ENCODE assay signal across 15 cellular contexts in the genomic region with DNA sequence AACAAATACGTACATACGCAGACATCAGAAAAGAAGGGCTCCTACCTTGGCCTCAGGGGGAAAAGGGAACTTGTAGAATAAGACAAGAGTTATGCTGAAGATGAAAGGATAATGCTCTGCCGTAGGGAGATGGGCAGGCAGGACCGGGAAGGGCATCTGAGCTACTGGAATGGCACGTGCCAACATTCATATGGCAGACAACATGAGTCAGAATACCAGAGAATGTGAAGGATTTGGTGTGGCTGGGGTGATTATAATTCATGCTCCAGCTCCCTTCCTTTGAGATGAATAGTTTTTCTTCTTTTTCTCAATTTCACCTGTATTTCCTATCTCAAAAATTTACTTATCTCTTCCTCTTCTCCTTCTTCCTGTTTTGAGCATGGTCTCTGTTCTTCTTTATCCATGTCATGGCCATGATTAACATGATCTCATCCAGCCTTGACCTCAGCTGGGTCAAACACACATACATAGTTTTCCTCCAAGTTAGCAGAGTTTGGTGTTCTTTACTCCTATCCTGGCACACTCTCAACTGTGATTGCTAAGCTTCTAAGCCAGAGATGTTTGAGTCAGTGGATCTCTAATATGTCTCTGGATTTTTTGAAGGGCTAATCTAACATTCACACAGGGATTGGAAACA.
A peak's percentile ranks its signal among the peaks of the same experiment; 100 is the strongest.
DNase-seq lines count a peak whose midpoint lies in the region; ATAC-seq and TF ChIP-seq lines count a peak whose summit lies in the region.
"Had no signal": no experiment of that assay in that cellular context is flagged by ENCODE, and none has a peak within 500 bp of the region (broad histone marks: within the 10 kb centered on the region; RNA-seq: fewer than 3 reads in every experiment).

No MANE protein-coding gene starts in this region.

- H3K36me3 Mint-ChIP-seq in activated T-cell treated with anti-CD3 and anti-CD28 coated beads, Interleukin-2, amount 50 U/mL, for 72 hours (ENCODE audit: insufficient read depth in 2 of 2) = peaks cover 3 to 5% of the 10 kb centered on the region in 2 donors
- H3K36me3 Mint-ChIP-seq in activated naive CD8-positive, alpha-beta T cell treated with anti-CD3 and anti-CD28 coated beads, Interleukin-2, amount 50 U/mL, for 24 hours (ENCODE audit: low read depth) = peaks cover 57% of the 10 kb centered on the region
- peaks cover 0 to 4% (median 3%) of the 10 kb centered on the region in 3 donors for H3K36me3 Mint-ChIP-seq in immature natural killer cell

- H3K4me3 ChIP-seq in transverse colon = no peak overlapping the region
- H3K4me3 ChIP-seq: cardiac muscle cell, upper lobe of left lung had no signal

- TF ChIP-seq EP300 in transverse colon (IDR thresholded peaks at IDR 0.05; ENCODE audit: low read depth) = no peak

- no peaks in the 10 kb centered on the region for H3K27me3 ChIP-seq in transverse colon
- H3K27me3 ChIP-seq: cardiac muscle cell, upper lobe of left lung had no signal

- intact Hi-C loops in transverse colon (cut with DNase I; ENCODE audit: low total_unique reads) = no loop called here

- H3K9me3 ChIP-seq in transverse colon = no peaks in the 10 kb centered on the region
- H3K9me3 ChIP-seq: upper lobe of left lung had no signal

- no peak for TF ChIP-seq CTCF in transverse colon (IDR thresholded peaks at IDR 0.05)

- DNase-seq in activated T-cell treated with anti-CD3 and anti-CD28 coated beads, Interleukin-2, amount 50 U/mL, for 72 hours = no peak
- DNase-seq in activated T-cell treated with anti-CD3 and anti-CD28 coated beads for 4 hours (no peak), immature natural killer cell (no peak), transverse colon (no peak), NCI-H2227 treated with DMSO at 0.1 percent for 48 hours (lab: John Stamatoyannopoulos, UW) (no peak)
- no peak for DNase-seq in activated naive CD8-positive, alpha-beta T cell treated with anti-CD3 and anti-CD28 coated beads, Interleukin-2, amount 50 U/mL, for 24 hours
- DNase-seq: activated CD8-positive, alpha-beta memory T cell treated with anti-CD3 and anti-CD28 coated beads, Interleukin-2, amount 10 ng/mL, durations not matched to agents 7 days and 5 days; kidney; NCI-H345; PC-3; small intestine; upper lobe of left lung had no signal

- peaks cover 30 to 69% (median 35%) of the 10 kb centered on the region in 4 donors for H3K4me1 ChIP-seq in transverse colon

- H3K4me1 Mint-ChIP-seq in activated T-cell treated with anti-CD3 and anti-CD28 coated beads, Interleukin-2, amount 50 U/mL, for 72 hours (ENCODE audit: low read depth) = peaks cover 94% of the 10 kb centered on the region
- peaks cover 100% of the 10 kb centered on the region for H3K4me1 Mint-ChIP-seq in activated naive CD8-positive, alpha-beta T cell treated with anti-CD3 and anti-CD28 coated beads, Interleukin-2, amount 50 U/mL, for 24 hours
- peaks cover 79 to 92% of the 10 kb centered on the region in 2 donors for H3K4me1 Mint-ChIP-seq in immature natural killer cell

- ATAC-seq in activated T-cell treated with anti-CD3 and anti-CD28 coated beads, Interleukin-2, amount 50 U/mL, for 72 hours (replicated peaks in 1 of 2) = no peak
- no peak for ATAC-seq in activated naive CD8-positive, alpha-beta T cell treated with anti-CD3 and anti-CD28 coated beads, Interleukin-2, amount 50 U/mL, for 24 hours
- ATAC-seq in GM18861 (IDR thresholded peaks at IDR 0.05; ENCODE audit: unreplicated experiment) = no peak
- no peak for ATAC-seq in SK-N-SH treated with all-trans-retinoic acid at 6 μM for 48 hours
- ATAC-seq: activated CD8-positive, alpha-beta memory T cell treated with anti-CD3 and anti-CD28 coated beads, Interleukin-2, amount 10 ng/mL, durations not matched to agents 7 days and 5 days; PC-3 had no signal

- H3K27me3 Mint-ChIP-seq in activated T-cell treated with anti-CD3 and anti-CD28 coated beads, Interleukin-2, amount 50 U/mL, for 72 hours (ENCODE audit: low read depth) = no peaks in the 10 kb centered on the region
- no peaks in the 10 kb centered on the region for H3K27me3 Mint-ChIP-seq in activated naive CD8-positive, alpha-beta T cell treated with anti-CD3 and anti-CD28 coated beads, Interleukin-2, amount 50 U/mL, for 24 hours
- H3K27me3 Mint-ChIP-seq in immature natural killer cell (ENCODE audit: low read depth in 3 of 3) = no peaks in the 10 kb centered on the region
- H3K27me3 Mint-ChIP-seq: activated CD8-positive, alpha-beta memory T cell treated with anti-CD3 and anti-CD28 coated beads, Interleukin-2, amount 10 ng/mL, durations not matched to agents 7 days and 5 days had no signal

- WGBS in transverse colon (ENCODE audit: low coverage in 1 of 2), 2 donors = 92% methylated on average over 3 to 5 of the region's 5 CpGs

- H3K9me3 Mint-ChIP-seq in activated T-cell treated with anti-CD3 and anti-CD28 coated beads, Interleukin-2, amount 50 U/mL, for 72 hours = no peaks in the 10 kb centered on the region
- no peaks in the 10 kb centered on the region for H3K9me3 Mint-ChIP-seq in activated naive CD8-positive, alpha-beta T cell treated with anti-CD3 and anti-CD28 coated beads, Interleukin-2, amount 50 U/mL, for 24 hours
- H3K9me3 Mint-ChIP-seq in immature natural killer cell = no peaks in the 10 kb centered on the region

- H3K27ac ChIP-seq in transverse colon = peak overlapping the region in 3 of 4 donors; percentile 20 to 48 (median 35)
- H3K27ac ChIP-seq: cardiac muscle cell, upper lobe of left lung had no signal

- in situ Hi-C loops in transverse colon (cut with MboI; ENCODE audit: low pct_ligation_motif_present in 1 of 4, low pct_unique_long_range_greater_than_20kb in 1 of 4, low sequenced_read_pairs in 3 of 4) = loop anchor here in 1 of 4 donors (10.0 kb wide), 1 partner anchor 72 kb away; no protein-coding TSS in a partner anchor

- no peak for TF ChIP-seq POLR2A in transverse colon (IDR thresholded peaks at IDR 0.05)

- peak overlapping the region; percentile 14 for H3K27ac Mint-ChIP-seq in activated T-cell treated with anti-CD3 and anti-CD28 coated beads, Interleukin-2, amount 50 U/mL, for 72 hours
- H3K27ac Mint-ChIP-seq in activated naive CD8-positive, alpha-beta T cell treated with anti-CD3 and anti-CD28 coated beads, Interleukin-2, amount 50 U/mL, for 24 hours = peak overlapping the region; percentile 89
- peak overlapping the region in 4 of 6 donors; percentile 27 to 71 (median 42) for H3K27ac Mint-ChIP-seq in immature natural killer cell
- H3K27ac Mint-ChIP-seq: activated CD8-positive, alpha-beta memory T cell treated with anti-CD3 and anti-CD28 coated beads, Interleukin-2, amount 10 ng/mL, durations not matched to agents 7 days and 5 days had no signal

- no peaks in the 10 kb centered on the region for H3K36me3 ChIP-seq in transverse colon
- H3K36me3 ChIP-seq: cardiac muscle cell, upper lobe of left lung had no signal

- no peak overlapping the region for H3K4me3 Mint-ChIP-seq in activated T-cell treated with anti-CD3 and anti-CD28 coated beads, Interleukin-2, amount 50 U/mL, for 72 hours
- H3K4me3 Mint-ChIP-seq in activated naive CD8-positive, alpha-beta T cell treated with anti-CD3 and anti-CD28 coated beads, Interleukin-2, amount 50 U/mL, for 24 hours = no peak overlapping the region
- no peak overlapping the region for H3K4me3 Mint-ChIP-seq in immature natural killer cell
- H3K4me3 Mint-ChIP-seq: activated CD8-positive, alpha-beta memory T cell treated with anti-CD3 and anti-CD28 coated beads, Interleukin-2, amount 10 ng/mL, durations not matched to agents 7 days and 5 days had no signal

TF ChIP-seq in SK-N-SH treated with all-trans-retinoic acid at 6 μM for 48 hours, 23 proteins besides CTCF, POLR2A, EP300 and RAD21:
- TF ChIP-seq TOX (CRISPR knock-in tag; IDR thresholded peaks at IDR 0.05; ENCODE audit: borderline replicate concordance) (no peak), RARB (CRISPR knock-in tag; IDR thresholded peaks at IDR 0.05) (no peak), PPARA (CRISPR knock-in tag; IDR thresholded peaks at IDR 0.05; ENCODE audit: borderline replicate concordance) (no peak), ISL1 (CRISPR knock-in tag; IDR thresholded peaks at IDR 0.05) (no peak), ZC3H10 (CRISPR knock-in tag; IDR thresholded peaks at IDR 0.05) (no peak), BACH2 (CRISPR knock-in tag; IDR thresholded peaks at IDR 0.05; ENCODE audit: borderline replicate concordance) (no peak), ZNF565 (CRISPR knock-in tag; conservative IDR thresholded peaks at IDR 0.05; ENCODE audit: low read depth) (no peak), ZFP30 (CRISPR knock-in tag; IDR thresholded peaks at IDR 0.05) (no peak), GLIS3 (CRISPR knock-in tag; IDR thresholded peaks at IDR 0.05) (no peak), ZNF8 (CRISPR knock-in tag; IDR thresholded peaks at IDR 0.05) (no peak), ESRRG (CRISPR knock-in tag; IDR thresholded peaks at IDR 0.05) (no peak), SNAI2 (CRISPR knock-in tag; IDR thresholded peaks at IDR 0.05) (no peak)

Comparison
In these comparisons a context has a peak if more than half of its experiments do, and no peak if none do; other contexts are left out.
1. H3K27ac Mint-ChIP-seq: peak in every context shown above with its lines; median percentile 89 in activated naive CD8-positive, alpha-beta T cell treated with anti-CD3 and anti-CD28 coated beads, Interleukin-2, amount 50 U/mL, for 24 hours; 42 in immature natural killer cell; 14 in activated T-cell treated with anti-CD3 and anti-CD28 coated beads, Interleukin-2, amount 50 U/mL, for 72 hours.